Comparison of ENCODE assay signal across 1 cellular context in genomic region chr17:80664217-80664780, GRCh38.
TF ChIP-seq lines count a peak whose summit lies in the region.

No MANE protein-coding gene starts in this region.

TF ChIP-seq in IMR-90, 13 proteins besides CTCF, POLR2A, EP300 and RAD21:
- TF ChIP-seq BHLHE40 (IDR thresholded peaks at IDR 0.05; ENCODE audit: low read depth, low read length) (no peak), NFE2L2 (IDR thresholded peaks at IDR 0.05; ENCODE audit: low read depth, low read length) (no peak), MXI1 (IDR thresholded peaks at IDR 0.05; ENCODE audit: borderline replicate concordance, low read depth, low read length) (no peak), RFX5 (IDR thresholded peaks at IDR 0.05; ENCODE audit: low read depth, low read length) (no peak), USF2 (IDR thresholded peaks at IDR 0.05; ENCODE audit: low read depth, low read length) (no peak)
